In the genomic region with DNA sequence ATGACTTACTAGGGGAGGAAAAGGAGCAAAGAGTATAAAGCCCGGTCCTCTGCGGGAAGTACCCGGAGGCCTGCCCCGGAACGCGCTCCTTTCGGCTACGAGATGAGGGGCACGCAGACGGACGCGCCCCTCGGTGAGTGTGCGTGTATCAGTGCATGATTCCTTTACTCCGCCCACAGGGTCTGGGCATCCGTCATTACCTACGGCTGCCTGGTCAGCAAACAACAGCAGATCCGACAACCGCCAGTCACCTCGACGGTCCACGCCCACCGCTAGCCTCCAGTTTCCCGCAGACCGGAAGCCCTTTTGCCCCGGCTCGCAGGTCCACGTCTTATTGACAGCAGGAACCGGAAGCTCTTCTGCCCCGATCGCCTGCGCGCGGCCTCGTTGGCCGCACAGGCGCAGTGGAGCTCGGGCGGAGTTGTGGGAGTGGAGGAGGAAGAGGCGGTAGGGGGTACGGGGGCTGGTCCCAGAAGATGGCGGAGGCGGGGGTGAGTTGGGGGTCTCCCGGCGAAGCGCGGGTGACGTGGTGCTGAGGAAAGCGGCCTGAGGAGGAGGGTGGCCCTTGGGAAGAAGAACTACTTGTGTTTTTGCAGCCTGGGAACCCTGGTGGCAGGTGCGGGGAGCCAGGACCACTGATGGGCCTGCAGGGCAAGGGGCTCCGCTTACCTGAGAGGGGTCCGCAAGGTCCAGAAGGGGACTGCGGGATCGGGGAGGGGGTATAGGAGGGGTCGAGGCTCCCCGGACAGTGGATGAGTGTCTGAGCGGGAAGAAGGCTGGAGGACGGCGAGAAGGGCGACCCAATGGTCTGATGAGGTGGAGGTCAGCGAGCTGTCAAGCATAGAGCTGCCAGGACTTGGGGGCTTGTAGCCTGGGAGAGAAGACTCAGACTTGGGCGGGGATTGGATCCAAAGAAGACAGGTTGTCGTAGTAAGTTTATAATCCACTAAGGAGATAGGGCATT, we compare ENCODE assay signal across 8 cellular contexts. TPM values are rescaled to one million over a fixed set of nuclear protein-coding genes. Genes with fewer than 3 reads are reported as not detected.
DNase-seq lines count a peak whose midpoint lies in the region; ATAC-seq and TF ChIP-seq lines count a peak whose summit lies in the region.

A gene (plus strand): TSS at position 421 of the 964 bp plus-strand sequence. CDS start 8,086 bp downstream, outside the sequence.

- H3K4me1 Mint-ChIP-seq in activated T-helper 17 cell treated with anti-CD3 and anti-CD28 coated beads, Interleukin-2, amount 50 U/mL, for 72 hours: peaks cover 6% of the 10 kb centered on the region
- H3K4me1 Mint-ChIP-seq in nephron: peaks cover 18% of the 10 kb centered on the region
- peaks cover 29% of the 10 kb centered on the region for H3K4me1 Mint-ChIP-seq in stimulated activated naive CD8-positive, alpha-beta T cell treated with anti-CD3 and anti-CD28 coated beads, Interleukin-15, Interleukin-2, amounts not matched to agents 100 ng/mL and 50 ng/mL, for 24 hours (ENCODE audit: low read depth)

- no peak for TF ChIP-seq CTCF in LNCaP clone FGC (IDR thresholded peaks at IDR 0.05; ENCODE audit: control insufficient read depth, extremely low read depth, insufficient read depth)
- no peak for TF ChIP-seq CTCF in RWPE1 (conservative IDR thresholded peaks at IDR 0.05; ENCODE audit: low read depth)
- TF ChIP-seq CTCF in nephron (IDR thresholded peaks at IDR 0.05; ENCODE audit: unreplicated experiment in 3 of 3): no peak

- peaks cover 38% of the 10 kb centered on the region for H3K36me3 Mint-ChIP-seq in activated T-helper 17 cell treated with anti-CD3 and anti-CD28 coated beads, Interleukin-2, amount 50 U/mL, for 72 hours (ENCODE audit: low read depth)
- H3K36me3 Mint-ChIP-seq in nephron (ENCODE audit: low read depth): no peaks in the 10 kb centered on the region
- H3K36me3 Mint-ChIP-seq in stimulated activated naive CD8-positive, alpha-beta T cell treated with anti-CD3 and anti-CD28 coated beads, Interleukin-15, Interleukin-2, amounts not matched to agents 100 ng/mL and 50 ng/mL, for 24 hours (ENCODE audit: low read depth): no peaks in the 10 kb centered on the region

- H3K27ac Mint-ChIP-seq in activated T-helper 17 cell treated with anti-CD3 and anti-CD28 coated beads, Interleukin-2, amount 50 U/mL, for 72 hours: peak within 1 kb of the TSS; percentile 93
- H3K27ac Mint-ChIP-seq in nephron: peak within 1 kb of the TSS; percentile 1 to 83 (median 81)
- peak within 1 kb of the TSS; percentile 90 for H3K27ac Mint-ChIP-seq in stimulated activated naive CD8-positive, alpha-beta T cell treated with anti-CD3 and anti-CD28 coated beads, Interleukin-15, Interleukin-2, amounts not matched to agents 100 ng/mL and 50 ng/mL, for 24 hours

- no peaks in the 10 kb centered on the region for H3K9me3 Mint-ChIP-seq in activated T-helper 17 cell treated with anti-CD3 and anti-CD28 coated beads, Interleukin-2, amount 50 U/mL, for 72 hours
- no peaks in the 10 kb centered on the region for H3K9me3 Mint-ChIP-seq in nephron
- no peaks in the 10 kb centered on the region for H3K9me3 Mint-ChIP-seq in stimulated activated naive CD8-positive, alpha-beta T cell treated with anti-CD3 and anti-CD28 coated beads, Interleukin-15, Interleukin-2, amounts not matched to agents 100 ng/mL and 50 ng/mL, for 24 hours

- H3K4me3 Mint-ChIP-seq in activated T-helper 17 cell treated with anti-CD3 and anti-CD28 coated beads, Interleukin-2, amount 50 U/mL, for 72 hours: peak within 1 kb of the TSS; percentile 44
- H3K4me3 Mint-ChIP-seq in nephron: peak within 1 kb of the TSS; percentile 90 to 96 (median 93)
- H3K4me3 Mint-ChIP-seq in stimulated activated naive CD8-positive, alpha-beta T cell treated with anti-CD3 and anti-CD28 coated beads, Interleukin-15, Interleukin-2, amounts not matched to agents 100 ng/mL and 50 ng/mL, for 24 hours: peak within 1 kb of the TSS; percentile 74

- DNase-seq in ELF-1 (ENCODE audit: low read depth, low spot score) (peak; percentile 99), GOT3 (lab: John Stamatoyannopoulos, UW) (peak; percentile 89), LNCaP clone FGC (ENCODE audit: low read depth) (peak; percentile 94), RWPE1 (ENCODE audit: low spot score) (peak; percentile 95), fibroblast of peridontal ligament (ENCODE audit: extremely low read depth) (peak; percentile 91)

- H3K27ac ChIP-seq in RWPE1: peak within 1 kb of the TSS; percentile 72

- POLR2A ChIA-PET in RWPE1 (lab: Yijun Ruan, JAX; ENCODE audit: low non-redundant PET): no interaction called here

- peak within 1 kb of the TSS; percentile 86 for H3K4me3 ChIP-seq in LNCaP clone FGC (ENCODE audit: low read depth, low read length)

- H3K27me3 Mint-ChIP-seq in activated T-helper 17 cell treated with anti-CD3 and anti-CD28 coated beads, Interleukin-2, amount 50 U/mL, for 72 hours: peaks cover 4% of the 10 kb centered on the region
- H3K27me3 Mint-ChIP-seq in nephron (ENCODE audit: low read depth): no peaks in the 10 kb centered on the region
- H3K27me3 Mint-ChIP-seq in stimulated activated naive CD8-positive, alpha-beta T cell treated with anti-CD3 and anti-CD28 coated beads, Interleukin-15, Interleukin-2, amounts not matched to agents 100 ng/mL and 50 ng/mL, for 24 hours: no peaks in the 10 kb centered on the region

- ATAC-seq in activated T-helper 17 cell treated with anti-CD3 and anti-CD28 coated beads, Interleukin-2, amount 50 U/mL, for 72 hours (replicated peaks): peak; percentile 87

- CTCF ChIA-PET in RWPE1 (lab: Yijun Ruan, JAX): interaction anchor here (0.6 to 1.0 kb wide), 2 partner anchors 14 to 42 kb away, joined by 3 read pairs; no protein-coding TSS in a partner anchor

RNA-seq across cellular contexts. Expression of the gene that starts here (rescaled TPM):
- total RNA-seq in activated T-helper 17 cell treated with anti-CD3 and anti-CD28 coated beads, Interleukin-2, amount 50 U/mL, for 72 hours: 100 to 1,000 TPM in 1 of 2 donors, 10 to 100 TPM in 1; 75.4 to 309 TPM

Comparison
In these comparisons a context has a peak if more than half of its experiments do, and no peak if none do; other contexts are left out.
1. Peak in every context shown above with its lines: DNase-seq, ATAC-seq, H3K4me3 ChIP-seq and H3K27ac ChIP-seq.